Comparison of ENCODE assay signal across 15 cellular contexts in genomic region chr6:48213076-48213788, GRCh38.
DNase-seq lines count a peak whose midpoint lies in the region; ATAC-seq, FAIRE-seq and TF ChIP-seq lines count a peak whose summit lies in the region.
"Had no signal": no experiment of that assay in that cellular context is flagged by ENCODE, and none has a peak within 500 bp of the region (broad histone marks: within the 10 kb centered on the region; RNA-seq: fewer than 3 reads in every experiment).

No MANE protein-coding gene starts in this region.

- DNase-seq in H54 (ENCODE audit: insufficient read length, low spot score), result no peak
- peak; percentile 63 for DNase-seq in OCI-M1 (lab: John Stamatoyannopoulos, UW)
- DNase-seq in foreskin keratinocyte, result peak; percentile 45 to 64
- DNase-seq in retinal pigment epithelial cell (ENCODE audit: low read depth), result peak; percentile 14
- no peak for DNase-seq in heart left ventricle
- DNase-seq in activated CD8-positive, alpha-beta memory T cell treated with anti-CD3 and anti-CD28 coated beads, Interleukin-2, amount 10 ng/mL, durations not matched to agents 7 days and 5 days, result no peak
- no peak for DNase-seq in activated CD4-positive, alpha-beta memory T cell treated with anti-CD3 and anti-CD28 coated beads for 36 hours
- DNase-seq: KG1, NCI-H1930, NCI-H2171 treated with DMSO at 0.1 percent for 48 hours, NCI-H774 had no signal

- ATAC-seq in foreskin keratinocyte (no peak), heart left ventricle (no peak)
- no peak for ATAC-seq in activated CD8-positive, alpha-beta memory T cell treated with anti-CD3 and anti-CD28 coated beads, Interleukin-2, amount 10 ng/mL, durations not matched to agents 7 days and 5 days
- ATAC-seq: GM23338 had no signal

- peaks cover 3% of the 10 kb centered on the region for H3K9me3 Mint-ChIP-seq in activated CD8-positive, alpha-beta memory T cell treated with anti-CD3 and anti-CD28 coated beads, Interleukin-2, amount 10 ng/mL, durations not matched to agents 7 days and 5 days (ENCODE audit: low read depth)
- peaks cover 6% of the 10 kb centered on the region for H3K9me3 Mint-ChIP-seq in activated CD4-positive, alpha-beta memory T cell treated with anti-CD3 and anti-CD28 coated beads for 36 hours
- H3K9me3 Mint-ChIP-seq: GM23338 had no signal

- WGBS in heart left ventricle, 4 donors, result 86 to 89% (median 87%) methylated on average over 8 of the region's 8 CpGs

- CTCF ChIA-PET in activated CD8-positive, alpha-beta memory T cell treated with anti-CD3 and anti-CD28 coated beads, Interleukin-2, amount 10 ng/mL, durations not matched to agents 7 days and 5 days (lab: Charles Lee), result no interaction called here
- CTCF ChIA-PET in activated CD4-positive, alpha-beta memory T cell treated with anti-CD3 and anti-CD28 coated beads for 36 hours (lab: Charles Lee), result no interaction called here

- intact Hi-C loops in heart left ventricle (cut with DNase I), result no loop called here
- intact Hi-C loops in activated CD4-positive, alpha-beta memory T cell treated with anti-CD3 and anti-CD28 coated beads for 36 hours (cut with micrococcal nuclease), result no loop called here

- no peak for TF ChIP-seq CTCF in foreskin keratinocyte (conservative IDR thresholded peaks at IDR 0.05)
- TF ChIP-seq CTCF in retinal pigment epithelial cell (conservative IDR thresholded peaks at IDR 0.05; ENCODE audit: low read depth, low read length), result no peak
- no peak for TF ChIP-seq CTCF in heart left ventricle (IDR thresholded peaks at IDR 0.05)

- peak; percentile 80 for FAIRE-seq in H54 (lab: Jason Lieb, UNC)
- FAIRE-seq: GM18507, GM19239 had no signal

- no peak for TF ChIP-seq POLR2A in H54 (IDR thresholded peaks at IDR 0.05; ENCODE audit: low read depth, low read length)
- TF ChIP-seq POLR2A in heart left ventricle (IDR thresholded peaks at IDR 0.05), result no peak

- H3K27me3 ChIP-seq in foreskin keratinocyte, result no peaks in the 10 kb centered on the region
- no peaks in the 10 kb centered on the region for H3K27me3 ChIP-seq in heart left ventricle
- H3K27me3 ChIP-seq: BLaER1 treated with 17β-estradiol and CSF1 and Interleukin-3, amounts not matched to agents 10 nM and 100 nM had no signal

- H3K4me1 ChIP-seq in foreskin keratinocyte (peaks cover 7% of the 10 kb centered on the region), heart left ventricle (no peaks in the 10 kb centered on the region)
- H3K4me1 ChIP-seq: BLaER1 treated with 17β-estradiol and CSF1 and Interleukin-3, amounts not matched to agents 10 nM and 100 nM had no signal

- no peaks in the 10 kb centered on the region for H3K36me3 ChIP-seq in heart left ventricle
- H3K36me3 ChIP-seq: BLaER1 treated with 17β-estradiol and CSF1 and Interleukin-3, amounts not matched to agents 10 nM and 100 nM had no signal

- H3K9me3 ChIP-seq in heart left ventricle, result peaks cover 0 to 4% (median 0%) of the 10 kb centered on the region in 12 donors

- no peak overlapping the region for H3K4me3 Mint-ChIP-seq in activated CD8-positive, alpha-beta memory T cell treated with anti-CD3 and anti-CD28 coated beads, Interleukin-2, amount 10 ng/mL, durations not matched to agents 7 days and 5 days
- H3K4me3 Mint-ChIP-seq in activated CD4-positive, alpha-beta memory T cell treated with anti-CD3 and anti-CD28 coated beads for 36 hours, result no peak overlapping the region
- H3K4me3 Mint-ChIP-seq: GM23338 had no signal

- no peaks in the 10 kb centered on the region for H3K27me3 Mint-ChIP-seq in activated CD8-positive, alpha-beta memory T cell treated with anti-CD3 and anti-CD28 coated beads, Interleukin-2, amount 10 ng/mL, durations not matched to agents 7 days and 5 days
- H3K27me3 Mint-ChIP-seq in activated CD4-positive, alpha-beta memory T cell treated with anti-CD3 and anti-CD28 coated beads for 36 hours, result no peaks in the 10 kb centered on the region

- no peak overlapping the region for H3K4me3 ChIP-seq in retinal pigment epithelial cell (ENCODE audit: low read length)
- no peak overlapping the region for H3K4me3 ChIP-seq in heart left ventricle
- H3K4me3 ChIP-seq: BLaER1 treated with 17β-estradiol and CSF1 and Interleukin-3, amounts not matched to agents 10 nM and 100 nM; GM23338 had no signal

- H3K27ac ChIP-seq in foreskin keratinocyte (no peak overlapping the region), heart left ventricle (no peak overlapping the region)
- H3K27ac ChIP-seq: BLaER1 treated with 17β-estradiol and CSF1 and Interleukin-3, amounts not matched to agents 10 nM and 100 nM had no signal

- no peaks in the 10 kb centered on the region for H3K4me1 Mint-ChIP-seq in activated CD8-positive, alpha-beta memory T cell treated with anti-CD3 and anti-CD28 coated beads, Interleukin-2, amount 10 ng/mL, durations not matched to agents 7 days and 5 days
- H3K4me1 Mint-ChIP-seq in activated CD4-positive, alpha-beta memory T cell treated with anti-CD3 and anti-CD28 coated beads for 36 hours (ENCODE audit: low read depth), result no peaks in the 10 kb centered on the region

- H3K27ac Mint-ChIP-seq in activated CD8-positive, alpha-beta memory T cell treated with anti-CD3 and anti-CD28 coated beads, Interleukin-2, amount 10 ng/mL, durations not matched to agents 7 days and 5 days, result no peak overlapping the region
- H3K27ac Mint-ChIP-seq in activated CD4-positive, alpha-beta memory T cell treated with anti-CD3 and anti-CD28 coated beads for 36 hours, result no peak overlapping the region
- H3K27ac Mint-ChIP-seq: GM23338 had no signal

- H3K36me3 Mint-ChIP-seq in activated CD8-positive, alpha-beta memory T cell treated with anti-CD3 and anti-CD28 coated beads, Interleukin-2, amount 10 ng/mL, durations not matched to agents 7 days and 5 days, result no peaks in the 10 kb centered on the region
- H3K36me3 Mint-ChIP-seq in activated CD4-positive, alpha-beta memory T cell treated with anti-CD3 and anti-CD28 coated beads for 36 hours, result no peaks in the 10 kb centered on the region

- POLR2A ChIA-PET in activated CD4-positive, alpha-beta memory T cell treated with anti-CD3 and anti-CD28 coated beads for 36 hours (lab: Charles Lee), result no interaction called here

Comparison
In these comparisons a context has a peak if more than half of its experiments do, and no peak if none do; other contexts are left out.
1. DNase-seq: peak in OCI-M1 (single experiment), foreskin keratinocyte (2 of 2) and retinal pigment epithelial cell (single experiment); none in H54 (single experiment), heart left ventricle (0 of 5), activated CD8-positive, alpha-beta memory T cell treated with anti-CD3 and anti-CD28 coated beads, Interleukin-2, amount 10 ng/mL, durations not matched to agents 7 days and 5 days (single experiment) and activated CD4-positive, alpha-beta memory T cell treated with anti-CD3 and anti-CD28 coated beads for 36 hours (single experiment).